Comparison of ENCODE assay signal across 1 cellular context in the genomic region with DNA sequence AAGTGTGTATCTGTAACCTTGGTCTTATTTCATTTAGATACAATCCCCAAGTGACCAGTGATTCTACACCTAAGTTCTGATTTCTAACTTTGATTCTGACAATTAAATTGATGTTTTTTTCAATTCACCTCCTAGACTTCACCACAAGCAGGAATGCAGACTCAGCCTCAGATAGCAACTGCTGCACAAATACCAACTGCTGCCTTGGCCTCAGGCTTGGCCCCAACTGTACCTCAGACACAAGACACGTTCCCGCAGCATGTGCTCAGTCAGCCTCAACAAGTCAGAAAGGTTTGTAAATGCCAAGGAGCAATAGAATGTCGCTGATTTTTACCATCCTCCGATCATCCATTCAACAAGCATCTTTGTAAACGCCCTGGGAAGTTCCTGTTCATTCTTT.
TF ChIP-seq lines count a peak whose summit lies in the region.

No MANE protein-coding gene starts in this region.

TF ChIP-seq in HepG2, 621 proteins besides CTCF, POLR2A, EP300 and RAD21 (continued from another document):
- TF ChIP-seq, protein P1, sequence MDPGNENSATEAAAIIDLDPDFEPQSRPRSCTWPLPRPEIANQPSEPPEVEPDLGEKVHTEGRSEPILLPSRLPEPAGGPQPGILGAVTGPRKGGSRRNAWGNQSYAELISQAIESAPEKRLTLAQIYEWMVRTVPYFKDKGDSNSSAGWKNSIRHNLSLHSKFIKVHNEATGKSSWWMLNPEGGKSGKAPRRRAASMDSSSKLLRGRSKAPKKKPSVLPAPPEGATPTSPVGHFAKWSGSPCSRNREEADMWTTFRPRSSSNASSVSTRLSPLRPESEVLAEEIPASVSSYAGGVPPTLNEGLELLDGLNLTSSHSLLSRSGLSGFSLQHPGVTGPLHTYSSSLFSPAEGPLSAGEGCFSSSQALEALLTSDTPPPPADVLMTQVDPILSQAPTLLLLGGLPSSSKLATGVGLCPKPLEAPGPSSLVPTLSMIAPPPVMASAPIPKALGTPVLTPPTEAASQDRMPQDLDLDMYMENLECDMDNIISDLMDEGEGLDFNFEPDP (CRISPR knock-in tag; conservative IDR thresholded peaks at IDR 0.05): 0 out of 2 replicates have a peak, but pooled peaks have one; percentile 50
